In genomic region chr7:134777908-134778580, GRCh38 we compare ENCODE assay signal across 11 cellular contexts. TPM values are rescaled to one million over a fixed set of nuclear protein-coding genes. Genes with fewer than 3 reads are reported as not detected.
A peak's percentile ranks its signal among the peaks of the same experiment; 100 is the strongest.
DNase-seq lines count a peak whose midpoint lies in the region; ATAC-seq and TF ChIP-seq lines count a peak whose summit lies in the region.
"Had no signal": no experiment of that assay in that cellular context is flagged by ENCODE, and none has a peak within 500 bp of the region (broad histone marks: within the 10 kb centered on the region; RNA-seq: fewer than 3 reads in every experiment).

No MANE protein-coding gene starts in this region.

- H3K4me2 ChIP-seq in GM23338, result peak overlapping the region; percentile 52
- peak overlapping the region; percentile 76 for H3K4me2 ChIP-seq in mammary epithelial cell (ENCODE audit: insufficient read depth, low read depth, low read length)

- H3K27me3 ChIP-seq in GM23338 (ENCODE audit: insufficient read depth) (no peaks in the 10 kb centered on the region), mammary epithelial cell (ENCODE audit: insufficient read depth, low read length) (no peaks in the 10 kb centered on the region), iPS-18a (ENCODE audit: control insufficient read depth, insufficient read depth, low read length) (no peaks in the 10 kb centered on the region), skeletal muscle tissue (ENCODE audit: control insufficient read depth in 3 of 3, insufficient read depth in 3 of 3, low read length in 3 of 3) (no peaks in the 10 kb centered on the region)

- H3K36me3 Mint-ChIP-seq in GM23338 (ENCODE audit: low read depth), result peaks cover 6% of the 10 kb centered on the region; the same call in 1 of the 3 replicates
- H3K36me3 Mint-ChIP-seq: CD8-positive, alpha-beta T cell; stimulated activated effector memory CD8-positive, alpha-beta T cell treated with anti-CD3 and anti-CD28 coated beads, Interleukin-12 subunit alpha, Interleukin-12 subunit beta, amount 100 ng/mL, for 72 hours had no signal

- H3K4me3 ChIP-seq in GM23338 (peak overlapping the region; percentile 75; the same call in 1 of the 2 replicates), mammary epithelial cell (replicated peaks in 1 of 3; ENCODE audit: insufficient read depth in 1 of 3, low read depth in 2 of 3, low read length in 3 of 3) (no peak overlapping the region), iPS-18a (ENCODE audit: low read length) (no peak overlapping the region), skeletal muscle tissue (ENCODE audit: low read length in 3 of 3) (no peak overlapping the region)

- 0 out of 2 replicates have a peak, but pooled peaks cover 4% of the 10 kb centered on the region for H3K9me2 ChIP-seq in GM23338 (ENCODE audit: insufficient read depth)

- H3K9me3 ChIP-seq in mammary epithelial cell (replicated peaks; ENCODE audit: insufficient read depth, low read length), result no peaks in the 10 kb centered on the region
- H3K9me3 ChIP-seq in iPS-18a (ENCODE audit: control insufficient read depth, low read depth, low read length), result no peaks in the 10 kb centered on the region
- H3K9me3 ChIP-seq in skeletal muscle tissue (ENCODE audit: control insufficient read depth in 3 of 3, low read length in 3 of 3), result no peaks in the 10 kb centered on the region

- no peak; the same call in 2 of the 3 replicates for ATAC-seq in GM23338
- ATAC-seq: CD8-positive, alpha-beta T cell; stimulated activated effector memory CD8-positive, alpha-beta T cell treated with anti-CD3 and anti-CD28 coated beads, Interleukin-12 subunit alpha, Interleukin-12 subunit beta, amount 100 ng/mL, for 72 hours had no signal

- H4K20me1 ChIP-seq in GM23338 (replicated peaks; ENCODE audit: insufficient read depth) (no peaks in the 10 kb centered on the region), mammary epithelial cell (ENCODE audit: insufficient read depth, low read length) (no peaks in the 10 kb centered on the region)

- BruUV-seq in mammary epithelial cell (replicated peaks; lab: Mats Ljungman, UMichigan), result no TSS peak

- H3F3A ChIP-seq in GM23338 (replicated peaks; ENCODE audit: low read depth), result no peaks in the 10 kb centered on the region

- peak overlapping the region; percentile 91 for H3K4me3 Mint-ChIP-seq in GM23338
- H3K4me3 Mint-ChIP-seq: activated T-cell treated with anti-CD3 and anti-CD28 coated beads, Interleukin-2, amount 50 U/mL, for 24 hours; CD8-positive, alpha-beta T cell; stimulated activated effector memory CD8-positive, alpha-beta T cell treated with anti-CD3 and anti-CD28 coated beads, Interleukin-12 subunit alpha, Interleukin-12 subunit beta, amount 100 ng/mL, for 72 hours had no signal

- WGBS in mammary epithelial cell (ENCODE audit: low coverage, missing lambda C conversion rate), result 36% methylated on average over 2 of the region's 2 CpGs

- no peaks in the 10 kb centered on the region for H3K9me3 Mint-ChIP-seq in GM23338
- H3K9me3 Mint-ChIP-seq: activated T-cell treated with anti-CD3 and anti-CD28 coated beads, Interleukin-2, amount 50 U/mL, for 24 hours; CD8-positive, alpha-beta T cell; stimulated activated effector memory CD8-positive, alpha-beta T cell treated with anti-CD3 and anti-CD28 coated beads, Interleukin-12 subunit alpha, Interleukin-12 subunit beta, amount 100 ng/mL, for 72 hours had no signal

- peaks cover 49% of the 10 kb centered on the region for H3K4me1 Mint-ChIP-seq in GM23338
- H3K4me1 Mint-ChIP-seq: stimulated activated effector memory CD8-positive, alpha-beta T cell treated with anti-CD3 and anti-CD28 coated beads, Interleukin-12 subunit alpha, Interleukin-12 subunit beta, amount 100 ng/mL, for 72 hours had no signal

- H2AFZ ChIP-seq in GM23338, result no peak overlapping the region
- H2AFZ ChIP-seq in mammary epithelial cell (ENCODE audit: low read depth, low read length), result peak overlapping the region; percentile 77

- intact Hi-C loops in mammary epithelial cell (cut with micrococcal nuclease), result loop anchor here (2.0 to 5.0 kb wide), 5 partner anchors 36 to 121 kb away; no protein-coding TSS in a partner anchor

- TF ChIP-seq CTCF in GM23338 (conservative IDR thresholded peaks at IDR 0.05; ENCODE audit: low read depth in 2 of 2) (no peak), mammary epithelial cell (conservative IDR thresholded peaks at IDR 0.05 in 1 of 2, IDR thresholded peaks at IDR 0.05 in 1 of 2; ENCODE audit: extremely low read depth in 1 of 2, insufficient read depth in 1 of 2, low read depth in 1 of 2, low read length in 2 of 2) (no peak), GM20000 (IDR thresholded peaks at IDR 0.05; ENCODE audit: extremely low read depth, missing control alignments) (no peak)

- CTCF ChIA-PET in mammary epithelial cell (lab: Charles Lee; ENCODE audit: low non-redundant PET), result no interaction called here

- H3K79me2 ChIP-seq in GM23338 (replicated peaks; ENCODE audit: insufficient read depth) (peaks cover 34% of the 10 kb centered on the region), mammary epithelial cell (ENCODE audit: insufficient read depth, low read length) (peaks cover 34% of the 10 kb centered on the region)

- H3K36me3 ChIP-seq in GM23338 (ENCODE audit: insufficient read depth) (no peaks in the 10 kb centered on the region), mammary epithelial cell (ENCODE audit: insufficient read depth, low read length) (no peaks in the 10 kb centered on the region), iPS-18a (ENCODE audit: control insufficient read depth, low read depth, low read length) (no peaks in the 10 kb centered on the region), skeletal muscle tissue (ENCODE audit: control insufficient read depth in 3 of 3, insufficient read depth in 3 of 3, low read length in 3 of 3) (no peaks in the 10 kb centered on the region)

- peak overlapping the region; percentile 98 for H3K27ac Mint-ChIP-seq in GM23338
- H3K27ac Mint-ChIP-seq: activated T-cell treated with anti-CD3 and anti-CD28 coated beads, Interleukin-2, amount 50 U/mL, for 24 hours; CD8-positive, alpha-beta T cell; stimulated activated effector memory CD8-positive, alpha-beta T cell treated with anti-CD3 and anti-CD28 coated beads, Interleukin-12 subunit alpha, Interleukin-12 subunit beta, amount 100 ng/mL, for 72 hours had no signal

- no peak overlapping the region for H3K9ac ChIP-seq in mammary epithelial cell (ENCODE audit: insufficient read depth, low read length)
- peak overlapping the region; percentile 79 for H3K9ac ChIP-seq in iPS-18a (ENCODE audit: low read length)
- H3K9ac ChIP-seq in skeletal muscle tissue (ENCODE audit: low read depth in 1 of 3, low read length in 3 of 3), result no peak overlapping the region

- in situ Hi-C loops in mammary epithelial cell (cut with MboI; ENCODE audit: low sequenced_read_pairs in 2 of 2), result no loop called here

- DNase-seq in GM23338 (ENCODE audit: low spot score), result no peak
- peak; percentile 58 for DNase-seq in mammary epithelial cell
- no peak for DNase-seq in T-helper 1 cell
- no peak for DNase-seq in NCI-H774 (lab: John Stamatoyannopoulos, UW)
- no peak for DNase-seq in GM20000 (ENCODE audit: low spot score)
- no peak for DNase-seq in mesenteric fat pad (ENCODE audit: low spot score)
- DNase-seq: activated T-cell treated with anti-CD3 and anti-CD28 coated beads, Interleukin-2, amount 50 U/mL, for 24 hours; CD8-positive, alpha-beta T cell had no signal

- peak overlapping the region; percentile 85 for H3K27ac ChIP-seq in GM23338 (ENCODE audit: low read depth)
- peak overlapping the region; percentile 84 for H3K27ac ChIP-seq in mammary epithelial cell (ENCODE audit: insufficient read depth, low read depth, low read length)
- H3K27ac ChIP-seq in iPS-18a (ENCODE audit: low read length), result no peak overlapping the region
- H3K27ac ChIP-seq in skeletal muscle tissue (ENCODE audit: low read depth, low read length), result peak overlapping the region; percentile 78

- dilution Hi-C loops in mammary epithelial cell (cut with HindIII; ENCODE audit: low sequenced_read_pairs), result no loop called here

- peaks cover 3% of the 10 kb centered on the region for H3K27me3 Mint-ChIP-seq in GM23338 (ENCODE audit: insufficient read depth, low read depth, poor library complexity)

- H3K4me1 ChIP-seq in GM23338 (ENCODE audit: insufficient read depth) (peaks cover 31% of the 10 kb centered on the region), mammary epithelial cell (ENCODE audit: insufficient read depth, low read length) (peaks cover 32% of the 10 kb centered on the region), iPS-18a (ENCODE audit: control insufficient read depth, low read depth, low read length) (peaks cover 34% of the 10 kb centered on the region), skeletal muscle tissue (ENCODE audit: control insufficient read depth in 3 of 3, insufficient read depth in 3 of 3, low read length in 3 of 3) (peaks cover 5 to 7% (median 5%) of the 10 kb centered on the region in 3 donors)

RNA-seq across cellular contexts. Expression of gene CALD1, which starts 1.4 kb away (rescaled TPM):
- 132 and 133 TPM in 2 replicates for total RNA-seq in GM23338 (2014; rRNA removed; shearing (Covaris generic))
- polyA plus RNA-seq in GM23338 (2016; fragmentation: Nextera tagmentation; extraction: Ambion mirVana), result 762 and 842 TPM in 2 replicates
- 100 to 1,000 TPM; 251 to 445 TPM for total RNA-seq in mammary epithelial cell
- polyA plus RNA-seq in mammary epithelial cell, result 151 TPM
- polyA minus RNA-seq in mammary epithelial cell, result 182 TPM
- 89.8 TPM for total RNA-seq in skeletal muscle tissue
- 227 TPM for total RNA-seq in mesenteric fat pad
- total RNA-seq: CD8-positive, alpha-beta T cell had no signal
